13 cellular contexts compared by ENCODE assay signal in the genomic region with DNA sequence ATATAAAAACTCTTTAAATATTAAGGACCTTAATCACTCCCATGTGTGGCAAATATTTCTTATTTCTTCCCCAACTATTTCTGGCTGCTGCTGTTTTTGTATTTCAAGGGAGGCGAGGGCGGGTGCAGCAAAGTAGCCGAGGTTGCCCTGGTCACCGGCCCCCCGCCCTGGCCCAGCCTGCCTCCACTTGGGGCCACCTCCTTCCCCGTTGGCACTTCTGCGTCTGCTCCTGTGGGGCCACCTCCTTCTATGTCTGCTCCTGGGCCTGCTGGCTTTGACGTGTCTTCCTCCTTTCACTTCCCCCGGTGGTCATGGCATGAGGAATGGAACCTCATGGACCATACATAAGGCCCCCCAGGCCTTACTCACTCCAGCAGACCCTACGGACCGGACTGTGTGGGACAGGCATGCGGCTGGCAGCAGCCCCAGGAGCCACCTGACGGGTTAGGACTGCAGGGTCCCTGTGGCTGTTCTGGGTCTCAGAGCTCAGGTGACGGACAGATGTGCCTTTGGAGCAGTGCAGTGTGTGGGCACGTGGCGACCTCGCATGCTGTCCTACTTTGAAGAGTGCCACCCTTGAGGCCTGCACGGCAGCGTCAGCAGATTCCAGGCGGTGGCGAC. TPM values are rescaled to one million over a fixed set of nuclear protein-coding genes. Genes with fewer than 3 reads are reported as not detected.
DNase-seq lines count a peak whose midpoint lies in the region; ATAC-seq and TF ChIP-seq lines count a peak whose summit lies in the region.
"Had no signal": no experiment of that assay in that cellular context is flagged by ENCODE, and none has a peak within 500 bp of the region (broad histone marks: within the 10 kb centered on the region; RNA-seq: fewer than 3 reads in every experiment).

No MANE protein-coding gene starts in this region.

- H3K27me3 Mint-ChIP-seq in glutamatergic neuron (ENCODE audit: unreplicated experiment) = peaks cover under 1% of the 10 kb centered on the region

- H3K27me3 ChIP-seq in psoas muscle (ENCODE audit: insufficient read depth in 3 of 3, low read length in 2 of 3) (peaks cover 0 to 15% (median 0%) of the 10 kb centered on the region in 3 donors), tibial nerve (peaks cover 0 to 21% of the 10 kb centered on the region in 2 donors)

- H3K4me3 ChIP-seq in psoas muscle (no peak overlapping the region), tibial nerve (no peak overlapping the region)
- H3K4me3 ChIP-seq: stomach had no signal

- peak overlapping the region; percentile 59 for H3K27ac Mint-ChIP-seq in glutamatergic neuron (ENCODE audit: unreplicated experiment)
- H3K27ac Mint-ChIP-seq: T-helper 2 cell treated with Interferon-gamma antibody and Interleukin-4, amounts not matched to agents 5 μg/mL and 100 μg/mL, for 36 hours had no signal

- TF ChIP-seq POLR2A in tibial nerve (IDR thresholded peaks at IDR 0.05) = no peak

- H3K36me3 ChIP-seq in psoas muscle (ENCODE audit: insufficient read depth in 1 of 2, low read depth in 1 of 2) (peaks cover 0 to 18% of the 10 kb centered on the region in 2 donors), tibial nerve (peaks cover 0 to 27% (median 2%) of the 10 kb centered on the region in 3 donors)

- no peak overlapping the region for H3K27ac ChIP-seq in psoas muscle
- no peak overlapping the region for H3K27ac ChIP-seq in tibial nerve
- H3K27ac ChIP-seq: stomach had no signal

- no peak for ATAC-seq in psoas muscle

- DNase-seq in EH (ENCODE audit: low read depth) = peak; percentile 36
- peak; percentile 85 for DNase-seq in NOMO-1 treated with DMSO at 0.1 percent for 48 hours (lab: John Stamatoyannopoulos, UW; ENCODE audit: unreplicated experiment)
- DNase-seq in glutamatergic neuron = peak; percentile 13
- peak; percentile 12 to 38 for DNase-seq in psoas muscle
- DNase-seq in GOT3 (lab: John Stamatoyannopoulos, UW) = no peak
- DNase-seq in tibial nerve (ENCODE audit: low spot score in 2 of 2) = no peak
- DNase-seq in NCI-H446 treated with DMSO at 0.1 percent for 48 hours (lab: John Stamatoyannopoulos, UW) = no peak
- DNase-seq: activated CD4-positive, alpha-beta T cell treated with anti-CD3 and anti-CD28 coated beads, Interleukin-2, amount 50 U/mL, for 48 hours; islet precursor cell; NCI-H1048; stomach had no signal

- H3K9me3 ChIP-seq in psoas muscle (no peaks in the 10 kb centered on the region), tibial nerve (peaks cover 0 to 4% (median 0%) of the 10 kb centered on the region in 4 donors)

- H3K4me1 ChIP-seq in psoas muscle (peaks cover 3% of the 10 kb centered on the region), tibial nerve (peaks cover 0 to 25% (median 4%) of the 10 kb centered on the region in 4 donors)

- WGBS in psoas muscle, 3 donors = 68 to 78% (median 70%) methylated on average over 21 of the region's 21 CpGs
- WGBS in tibial nerve, 2 donors = 65 to 67% methylated on average over 19 to 20 of the region's 21 CpGs

- intact Hi-C loops in psoas muscle (cut with DNase I) = no loop called here

- H3K4me1 Mint-ChIP-seq in glutamatergic neuron (ENCODE audit: low read depth, unreplicated experiment) = peaks cover 5% of the 10 kb centered on the region

- no peak overlapping the region for H3K4me3 Mint-ChIP-seq in glutamatergic neuron (ENCODE audit: unreplicated experiment)
- H3K4me3 Mint-ChIP-seq: T-helper 2 cell treated with Interferon-gamma antibody and Interleukin-4, amounts not matched to agents 5 μg/mL and 100 μg/mL, for 36 hours had no signal

- no peaks in the 10 kb centered on the region for H3K36me3 Mint-ChIP-seq in glutamatergic neuron (ENCODE audit: unreplicated experiment)

- H3K9me3 Mint-ChIP-seq in glutamatergic neuron (ENCODE audit: unreplicated experiment) = peaks cover 4% of the 10 kb centered on the region
- H3K9me3 Mint-ChIP-seq: T-helper 2 cell treated with Interferon-gamma antibody and Interleukin-4, amounts not matched to agents 5 μg/mL and 100 μg/mL, for 36 hours had no signal

- no peak for TF ChIP-seq EP300 in tibial nerve (IDR thresholded peaks at IDR 0.05)

- TF ChIP-seq CTCF in glutamatergic neuron (IDR thresholded peaks at IDR 0.05; ENCODE audit: partially characterized antibody, unreplicated experiment) (no peak), psoas muscle (IDR thresholded peaks at IDR 0.05) (no peak), tibial nerve (IDR thresholded peaks at IDR 0.05) (no peak)

RNA-seq across cellular contexts. Expression of a gene that starts 5.8 kb away (rescaled TPM):
- total RNA-seq in glutamatergic neuron (ENCODE audit: unreplicated experiment) (1.0 TPM), psoas muscle (not detected), tibial nerve (not detected)
- polyA plus RNA-seq in psoas muscle = under 1 TPM in 1 of 3 donors, not detected in 2; 0.01 TPM
- total RNA-seq: HT1080 had no signal

RNA-seq across cellular contexts. Expression of a gene that starts 12.2 kb away (rescaled TPM):
- total RNA-seq in glutamatergic neuron (ENCODE audit: unreplicated experiment) (131 TPM), psoas muscle (10 to 100 TPM in 1 of 4 donors, 1 to 10 TPM in 3; 4.8 to 11.2 (median 6.4) TPM), tibial nerve (100 to 1,000 TPM; 219 to 297 (median 270) TPM)
- polyA plus RNA-seq in psoas muscle = 10 to 100 TPM in 1 of 3 donors, 1 to 10 TPM in 2; 4.9 to 11.0 (median 5.7) TPM

RNA-seq across cellular contexts. Expression of a gene that starts 23.8 kb away (rescaled TPM):
- total RNA-seq in glutamatergic neuron (ENCODE audit: unreplicated experiment) = 2.6 TPM
- total RNA-seq in psoas muscle = 1 to 10 TPM in 3 of 4 donors, under 1 TPM in 1; 0.62 to 5.1 (median 2.5) TPM
- 1 to 10 TPM in 1 of 3 donors, under 1 TPM in 2; 0.43 to 1.0 (median 0.83) TPM for polyA plus RNA-seq in psoas muscle
- total RNA-seq in tibial nerve = 10 to 100 TPM in 2 of 4 donors, 1 to 10 TPM in 2; 6.3 to 11.4 (median 10.1) TPM
- total RNA-seq: HT1080 had no signal

RNA-seq across cellular contexts. Expression of a gene that starts 24.0 kb away (rescaled TPM):
- total RNA-seq in glutamatergic neuron (ENCODE audit: unreplicated experiment) (24.5 TPM), psoas muscle (10 to 100 TPM in 2 of 4 donors, 1 to 10 TPM in 2; 6.7 to 11.2 (median 9.7) TPM), tibial nerve (10 to 100 TPM; 27.6 to 99.9 (median 55.2) TPM)
- 1 to 10 TPM; 5.7 to 9.9 (median 7.2) TPM for polyA plus RNA-seq in psoas muscle

Comparison
In these comparisons a context has a peak if more than half of its experiments do, and no peak if none do; other contexts are left out.
1. DNase-seq: peak in EH (single experiment), NOMO-1 treated with DMSO at 0.1 percent for 48 hours (single experiment), glutamatergic neuron (single experiment) and psoas muscle (2 of 2); none in GOT3 (single experiment), tibial nerve (0 of 2) and NCI-H446 treated with DMSO at 0.1 percent for 48 hours (single experiment).
2. RNA of a gene that starts 12.2 kb away (total RNA-seq): 219 to 297 TPM in tibial nerve and 131 TPM in glutamatergic neuron (single experiment); 4.8 to 11.2 TPM in psoas muscle; every median in the first group is over 10 times any median in the second.